ENCODE assay signal across 10 cellular contexts in genomic region chr12:79006306-79006705, GRCh38.
DNase-seq lines count a peak whose midpoint lies in the region; ATAC-seq and TF ChIP-seq lines count a peak whose summit lies in the region.
"Had no signal": no experiment of that assay in that cellular context is flagged by ENCODE, and none has a peak within 500 bp of the region (broad histone marks: within the 10 kb centered on the region; RNA-seq: fewer than 3 reads in every experiment).

No MANE protein-coding gene starts in this region.

- no peak overlapping the region for H3K27ac ChIP-seq in hepatocyte
- H3K27ac ChIP-seq: prostate gland had no signal

- H3K4me1 ChIP-seq in hepatocyte (ENCODE audit: insufficient read depth): no peaks in the 10 kb centered on the region
- H3K4me1 ChIP-seq: prostate gland had no signal

- WGBS in hepatocyte (ENCODE audit: low lambda C conversion rate, missing lambda C conversion rate): 83% methylated on average over 1 of the region's 1 CpG

- H3K9me3 ChIP-seq in hepatocyte (ENCODE audit: low read depth): no peaks in the 10 kb centered on the region
- H3K9me3 ChIP-seq: prostate gland had no signal

- H3K36me3 ChIP-seq in hepatocyte (replicated peaks; ENCODE audit: insufficient read depth, low read depth): no peaks in the 10 kb centered on the region
- H3K36me3 ChIP-seq: prostate gland had no signal

- no peaks in the 10 kb centered on the region for H3K9me2 ChIP-seq in hepatocyte (replicated peaks; ENCODE audit: insufficient read depth)

- no peaks in the 10 kb centered on the region for H3K27me3 ChIP-seq in hepatocyte

- no peak overlapping the region for H3K4me3 Mint-ChIP-seq in stimulated activated naive CD8-positive, alpha-beta T cell treated with anti-CD3 and anti-CD28 coated beads, Interleukin-15, amount 100 ng/mL, for 72 hours

- in situ Hi-C loops in Caki2 (cut with HindIII; ENCODE audit: low pct_unique_long_range_greater_than_20kb, low sequenced_read_pairs): no loop called here

- ATAC-seq in HG02588 (IDR thresholded peaks at IDR 0.05; ENCODE audit: unreplicated experiment) (peak; percentile 63), GM21717 (IDR thresholded peaks at IDR 0.05; ENCODE audit: unreplicated experiment) (no peak)
- ATAC-seq in stimulated activated naive CD8-positive, alpha-beta T cell treated with anti-CD3 and anti-CD28 coated beads, Interleukin-15, amount 100 ng/mL, for 72 hours: no peak

- H2AFZ ChIP-seq in hepatocyte: no peak overlapping the region

- H3K4me3 ChIP-seq in hepatocyte: no peak overlapping the region
- H3K4me3 ChIP-seq: prostate gland had no signal

- no peak overlapping the region for H3K27ac Mint-ChIP-seq in stimulated activated naive CD8-positive, alpha-beta T cell treated with anti-CD3 and anti-CD28 coated beads, Interleukin-15, amount 100 ng/mL, for 72 hours

- peak; percentile 51 for DNase-seq in Caki2 (ENCODE audit: low read depth)
- peak; percentile 44 for DNase-seq in RKO (ENCODE audit: low spot score)
- DNase-seq in hepatocyte (ENCODE audit: low spot score): no peak
- no peak for DNase-seq in NCI-H1417 treated with DMSO at 0.1 percent for 48 hours (lab: John Stamatoyannopoulos, UW)
- DNase-seq in AG08396 (ENCODE audit: low spot score): no peak
- DNase-seq in stimulated activated naive CD8-positive, alpha-beta T cell treated with anti-CD3 and anti-CD28 coated beads, Interleukin-15, amount 100 ng/mL, for 72 hours: no peak
- DNase-seq: activated CD8-positive, alpha-beta memory T cell treated with anti-CD3 and anti-CD28 coated beads, Interleukin-2, amount 50 U/mL, for 48 hours had no signal

- peak; percentile 34 for TF ChIP-seq CTCF in hepatocyte (IDR thresholded peaks at IDR 0.05; ENCODE audit: poor library complexity)

- H3K4me2 ChIP-seq in hepatocyte: no peak overlapping the region

- H3K4me1 Mint-ChIP-seq in stimulated activated naive CD8-positive, alpha-beta T cell treated with anti-CD3 and anti-CD28 coated beads, Interleukin-15, amount 100 ng/mL, for 72 hours: no peaks in the 10 kb centered on the region

- H4K20me1 ChIP-seq in hepatocyte (ENCODE audit: insufficient read depth, poor library complexity, severe bottlenecking): no peaks in the 10 kb centered on the region

- no peaks in the 10 kb centered on the region for H3K27me3 Mint-ChIP-seq in stimulated activated naive CD8-positive, alpha-beta T cell treated with anti-CD3 and anti-CD28 coated beads, Interleukin-15, amount 100 ng/mL, for 72 hours

- H3K9me3 Mint-ChIP-seq in stimulated activated naive CD8-positive, alpha-beta T cell treated with anti-CD3 and anti-CD28 coated beads, Interleukin-15, amount 100 ng/mL, for 72 hours: no peaks in the 10 kb centered on the region

- no peaks in the 10 kb centered on the region for H3K79me2 ChIP-seq in hepatocyte

Comparison
In these comparisons a context has a peak if more than half of its experiments do, and no peak if none do; other contexts are left out.
1. DNase-seq: peak in Caki2 (single experiment) and RKO (single experiment); none in hepatocyte (single experiment), NCI-H1417 treated with DMSO at 0.1 percent for 48 hours (single experiment), AG08396 (single experiment) and stimulated activated naive CD8-positive, alpha-beta T cell treated with anti-CD3 and anti-CD28 coated beads, Interleukin-15, amount 100 ng/mL, for 72 hours (0 of 2).